In the genomic region with DNA sequence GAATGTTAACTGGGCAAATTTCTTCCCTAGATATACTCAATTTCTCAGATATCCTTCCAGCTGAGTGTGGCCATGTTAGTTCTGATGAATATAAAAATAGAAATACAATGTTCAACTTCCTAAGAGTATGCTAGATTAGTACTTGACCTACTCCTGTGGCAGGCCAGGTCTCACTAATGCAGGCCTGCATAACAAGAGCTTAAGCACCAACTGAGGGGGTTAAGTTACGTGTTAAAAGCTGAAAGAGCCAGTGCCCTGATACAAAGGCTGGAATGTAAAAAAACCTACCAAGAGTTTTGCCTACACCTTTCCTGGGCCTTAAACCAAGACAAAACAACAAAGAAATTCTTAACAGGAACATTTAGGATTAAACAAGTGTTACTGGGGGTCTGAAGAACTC, we compare ENCODE assay signal across 21 cellular contexts.
"Had no signal": no experiment of that assay in that cellular context is flagged by ENCODE, and none has a peak within 500 bp of the region (broad histone marks: within the 10 kb centered on the region; RNA-seq: fewer than 3 reads in every experiment).

No MANE protein-coding gene starts in this region.

- H3K27ac Mint-ChIP-seq: naive thymus-derived CD8-positive, alpha-beta T cell; stimulated activated naive B cell treated with anti-CD40 and anti-IgM and Interleukin-4, amounts not matched to agents 10 μg/mL and 1 μg/mL and 100 μg/mL, for 72 hours had no signal

- H3K9me3 Mint-ChIP-seq: stimulated activated naive B cell treated with anti-CD40 and anti-IgM and Interleukin-4, amounts not matched to agents 10 μg/mL and 1 μg/mL and 100 μg/mL, for 72 hours had no signal

- H3K9me3 ChIP-seq: gastrocnemius medialis, heart right ventricle, sigmoid colon, thoracic aorta, transverse colon had no signal

- H3K36me3 ChIP-seq: gastrocnemius medialis, heart right ventricle, sigmoid colon, stomach, thoracic aorta, transverse colon had no signal

- H3K4me3 ChIP-seq: coronary artery, gastrocnemius medialis, heart right ventricle, mucosa of descending colon, sigmoid colon, skin epidermis, stomach, thoracic aorta, transverse colon had no signal

- H3K27me3 ChIP-seq: gastrocnemius medialis, heart right ventricle, sigmoid colon, stomach, transverse colon had no signal

- H3K27ac ChIP-seq: coronary artery, gastrocnemius medialis, heart right ventricle, sigmoid colon, skin epidermis, stomach, thoracic aorta, transverse colon had no signal

- H3K36me3 Mint-ChIP-seq: naive thymus-derived CD8-positive, alpha-beta T cell; stimulated activated naive B cell treated with anti-CD40 and anti-IgM and Interleukin-4, amounts not matched to agents 10 μg/mL and 1 μg/mL and 100 μg/mL, for 72 hours had no signal

- H3K27me3 Mint-ChIP-seq: naive thymus-derived CD8-positive, alpha-beta T cell; stimulated activated naive B cell treated with anti-CD40 and anti-IgM and Interleukin-4, amounts not matched to agents 10 μg/mL and 1 μg/mL and 100 μg/mL, for 72 hours had no signal

- H3K4me1 Mint-ChIP-seq: naive thymus-derived CD8-positive, alpha-beta T cell; stimulated activated naive B cell treated with anti-CD40 and anti-IgM and Interleukin-4, amounts not matched to agents 10 μg/mL and 1 μg/mL and 100 μg/mL, for 72 hours had no signal

- DNase-seq: effector CD4-positive, alpha-beta T cell; gastrocnemius medialis; heart right ventricle; hypothalamus; kidney glomerular epithelial cell; mammary epithelial cell; mucosa of descending colon; naive thymus-derived CD8-positive, alpha-beta T cell; posterior cingulate gyrus; sigmoid colon; stimulated activated CD4-positive, alpha-beta T cell treated with anti-CD3 and anti-CD28 coated beads, Interleukin-2, amount 100 ng/mL, for 24 hours; stimulated activated CD4-positive, alpha-beta T cell treated with anti-CD3 and anti-CD28 coated beads, Interleukin-4, amount 100 ng/mL, for 4 hours; stimulated activated naive B cell treated with anti-CD40 and anti-IgM and Interleukin-4, amounts not matched to agents 10 μg/mL and 1 μg/mL and 100 μg/mL, for 72 hours; stomach; substantia nigra; transverse colon had no signal

- H3K4me1 ChIP-seq: gastrocnemius medialis, sigmoid colon, stomach, transverse colon had no signal

- H3K4me3 Mint-ChIP-seq: naive thymus-derived CD8-positive, alpha-beta T cell; stimulated activated naive B cell treated with anti-CD40 and anti-IgM and Interleukin-4, amounts not matched to agents 10 μg/mL and 1 μg/mL and 100 μg/mL, for 72 hours had no signal

- ATAC-seq: esophagus mucosa; gastrocnemius medialis; left lobe of liver; mucosa of descending colon; naive thymus-derived CD8-positive, alpha-beta T cell; stimulated activated naive B cell treated with anti-CD40 and anti-IgM and Interleukin-4, amounts not matched to agents 10 μg/mL and 1 μg/mL and 100 μg/mL, for 72 hours had no signal
